In the genomic region with DNA sequence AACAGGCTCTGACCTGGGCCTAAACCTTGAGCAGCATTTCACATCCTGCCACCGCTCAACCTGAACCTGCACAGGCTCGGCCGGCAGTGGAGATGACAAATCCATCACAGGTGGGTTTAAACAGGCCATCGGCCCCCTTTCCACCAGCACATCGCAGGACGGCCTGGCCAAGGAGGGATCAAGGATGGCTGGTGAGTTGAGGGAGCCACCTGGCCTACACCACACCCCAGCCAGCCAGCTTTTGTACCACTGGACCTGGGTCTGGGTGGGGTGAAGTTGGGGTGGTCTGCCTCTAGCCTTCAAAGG, we compare ENCODE assay signal across 37 cellular contexts.
"Had no signal": no experiment of that assay in that cellular context is flagged by ENCODE, and none has a peak within 500 bp of the region (broad histone marks: within the 10 kb centered on the region; RNA-seq: fewer than 3 reads in every experiment).

No MANE protein-coding gene starts in this region.

- H3K27me3 Mint-ChIP-seq: activated B cell treated with CpG ODN at 0.5 μM for 24 hours; activated CD4-positive, alpha-beta memory T cell treated with anti-CD3 and anti-CD28 coated beads for 36 hours; activated CD4-positive, alpha-beta T cell treated with anti-CD3 and anti-CD28 coated beads for 36 hours; activated CD4-positive, alpha-beta T cell treated with anti-CD3 and anti-CD28 coated beads, Interleukin-2, amount 10 ng/mL, durations not matched to agents 24 days and 14 days; activated CD8-positive, alpha-beta memory T cell treated with anti-CD3 and anti-CD28 coated beads, Interleukin-2, amount 10 ng/mL, durations not matched to agents 7 days and 5 days; activated naive CD4-positive, alpha-beta T cell treated with anti-CD3 and anti-CD28 coated beads, Interleukin-2, amount 50 U/mL, for 24 hours; activated naive CD8-positive, alpha-beta T cell treated with anti-CD3 and anti-CD28 coated beads for 36 hours; activated naive CD8-positive, alpha-beta T cell treated with anti-CD3 and anti-CD28 coated beads, Interleukin-2, amount 50 U/mL, for 24 hours; effector memory CD8-positive, alpha-beta T cell; T-helper 17 cell had no signal

- H3K4me1 Mint-ChIP-seq: activated B cell treated with CpG ODN at 0.5 μM for 24 hours; activated CD4-positive, alpha-beta T cell treated with anti-CD3 and anti-CD28 coated beads for 36 hours; activated CD4-positive, alpha-beta T cell treated with anti-CD3 and anti-CD28 coated beads, Interleukin-2, amount 10 ng/mL, durations not matched to agents 24 days and 14 days; activated naive CD4-positive, alpha-beta T cell treated with anti-CD3 and anti-CD28 coated beads, Interleukin-2, amount 50 U/mL, for 24 hours; activated naive CD8-positive, alpha-beta T cell treated with anti-CD3 and anti-CD28 coated beads for 36 hours; activated naive CD8-positive, alpha-beta T cell treated with anti-CD3 and anti-CD28 coated beads, Interleukin-2, amount 50 U/mL, for 24 hours had no signal

- H3K4me1 ChIP-seq: gastroesophageal sphincter had no signal

- H3K27me3 ChIP-seq: adrenal gland, body of pancreas, cardiac muscle cell had no signal

- H3K9me3 ChIP-seq: adrenal gland, body of pancreas, esophagus squamous epithelium, gastroesophageal sphincter had no signal

- FAIRE-seq: endometrium, endothelial cell of umbilical vein had no signal

- H3K36me3 ChIP-seq: adrenal gland, cardiac muscle cell had no signal

- H3K27ac ChIP-seq: adrenal gland, body of pancreas, epithelial cell of prostate, gastroesophageal sphincter, WERI-Rb-1 had no signal

- DNase-seq: activated B cell treated with CpG ODN at 0.5 μM for 24 hours; activated CD4-positive, alpha-beta memory T cell treated with anti-CD3 and anti-CD28 coated beads for 36 hours; activated CD4-positive, alpha-beta T cell treated with anti-CD3 and anti-CD28 coated beads for 36 hours; activated CD4-positive, alpha-beta T cell treated with anti-CD3 and anti-CD28 coated beads, Interleukin-2, amount 10 ng/mL, durations not matched to agents 24 days and 14 days; activated CD8-positive, alpha-beta memory T cell treated with anti-CD3 and anti-CD28 coated beads, Interleukin-2, amount 10 ng/mL, durations not matched to agents 7 days and 5 days; activated CD8-positive, alpha-beta memory T cell treated with anti-CD3 and anti-CD28 coated beads, Interleukin-2, amount 50 U/mL, for 4 hours; activated CD8-positive, alpha-beta T cell treated with anti-CD3 and anti-CD28 coated beads, Interleukin-2, amount 10 ng/mL, durations not matched to agents 7 days and 5 days; activated effector memory CD4-positive, alpha-beta T cell treated with anti-CD3 and anti-CD28 coated beads, Interleukin-2, amount 50 U/mL, for 16 hours; activated naive CD4-positive, alpha-beta T cell treated with anti-CD3 and anti-CD28 coated beads for 36 hours; activated naive CD8-positive, alpha-beta T cell treated with anti-CD3 and anti-CD28 coated beads for 36 hours; activated naive CD8-positive, alpha-beta T cell treated with anti-CD3 and anti-CD28 coated beads, Interleukin-2, amount 50 U/mL, for 24 hours; activated T-cell treated with anti-CD3 and anti-CD28 coated beads, Interleukin-2, amount 50 U/mL, for 1 hour; activated T-cell treated with anti-CD3 and anti-CD28 coated beads, Interleukin-2, amount 50 U/mL, for 48 hours; adrenal gland; amygdala; body of pancreas; central memory CD4-positive, alpha-beta T cell; cerebellar nuclear complex; cortex of kidney; dermis blood vessel endothelial cell; effector CD4-positive, alpha-beta T cell; effector memory CD8-positive, alpha-beta T cell; esophagus squamous epithelium; foreskin melanocyte; T-helper 1 cell; T-helper 17 cell; T1000; WERI-Rb-1 had no signal

- H3K4me3 Mint-ChIP-seq: activated B cell treated with CpG ODN at 0.5 μM for 24 hours; activated CD4-positive, alpha-beta memory T cell treated with anti-CD3 and anti-CD28 coated beads for 36 hours; activated CD4-positive, alpha-beta T cell treated with anti-CD3 and anti-CD28 coated beads for 36 hours; activated CD4-positive, alpha-beta T cell treated with anti-CD3 and anti-CD28 coated beads, Interleukin-2, amount 10 ng/mL, durations not matched to agents 24 days and 14 days; activated CD8-positive, alpha-beta memory T cell treated with anti-CD3 and anti-CD28 coated beads, Interleukin-2, amount 10 ng/mL, durations not matched to agents 7 days and 5 days; activated CD8-positive, alpha-beta T cell treated with anti-CD3 and anti-CD28 coated beads, Interleukin-2, amount 10 ng/mL, durations not matched to agents 7 days and 5 days; activated naive CD4-positive, alpha-beta T cell treated with anti-CD3 and anti-CD28 coated beads for 36 hours; activated naive CD4-positive, alpha-beta T cell treated with anti-CD3 and anti-CD28 coated beads, Interleukin-2, amount 50 U/mL, for 24 hours; activated naive CD8-positive, alpha-beta T cell treated with anti-CD3 and anti-CD28 coated beads for 36 hours; activated naive CD8-positive, alpha-beta T cell treated with anti-CD3 and anti-CD28 coated beads, Interleukin-2, amount 50 U/mL, for 24 hours; activated T-helper 1 cell treated with anti-CD3 and anti-CD28 coated beads, Interleukin-12 subunit alpha, Interleukin-12 subunit beta, Interleukin-2, Interleukin-4 antibody, amounts not matched to agents 30 ng/mL and 10 ng/mL and 1 ng/mL, durations not matched to agents 14 hours and 24 hours and 36 hours; effector memory CD8-positive, alpha-beta T cell; T-helper 17 cell; T-helper 2 cell treated with Interferon-gamma antibody and Interleukin-4, amounts not matched to agents 5 μg/mL and 100 μg/mL, for 36 hours had no signal

- H3K9me3 Mint-ChIP-seq: activated naive CD4-positive, alpha-beta T cell treated with anti-CD3 and anti-CD28 coated beads, Interleukin-2, amount 50 U/mL, for 24 hours; effector memory CD8-positive, alpha-beta T cell had no signal

- H3K27ac Mint-ChIP-seq: activated B cell treated with CpG ODN at 0.5 μM for 24 hours; activated CD4-positive, alpha-beta memory T cell treated with anti-CD3 and anti-CD28 coated beads for 36 hours; activated CD4-positive, alpha-beta T cell treated with anti-CD3 and anti-CD28 coated beads for 36 hours; activated CD4-positive, alpha-beta T cell treated with anti-CD3 and anti-CD28 coated beads, Interleukin-2, amount 10 ng/mL, durations not matched to agents 24 days and 14 days; activated CD8-positive, alpha-beta memory T cell treated with anti-CD3 and anti-CD28 coated beads, Interleukin-2, amount 10 ng/mL, durations not matched to agents 7 days and 5 days; activated CD8-positive, alpha-beta T cell treated with anti-CD3 and anti-CD28 coated beads, Interleukin-2, amount 10 ng/mL, durations not matched to agents 7 days and 5 days; activated naive CD4-positive, alpha-beta T cell treated with anti-CD3 and anti-CD28 coated beads for 36 hours; activated naive CD8-positive, alpha-beta T cell treated with anti-CD3 and anti-CD28 coated beads for 36 hours; activated naive CD8-positive, alpha-beta T cell treated with anti-CD3 and anti-CD28 coated beads, Interleukin-2, amount 50 U/mL, for 24 hours; activated T-helper 2 cell treated with anti-CD3 and anti-CD28 coated beads, Interferon-gamma antibody, Interleukin-2, Interleukin-4, amounts not matched to agents 10 μg/mL and 5 μg/mL and 100 μg/mL, durations not matched to agents 14 hours and 24 hours and 36 hours; effector memory CD8-positive, alpha-beta T cell; T-helper 17 cell; T-helper 2 cell treated with Interferon-gamma antibody and Interleukin-4, amounts not matched to agents 5 μg/mL and 100 μg/mL, for 36 hours had no signal

- H3K4me3 ChIP-seq: adrenal gland, body of pancreas, cardiac muscle cell, esophagus squamous epithelium, gastroesophageal sphincter had no signal
